ENCODE assay signal across 10 cellular contexts in the genomic region with DNA sequence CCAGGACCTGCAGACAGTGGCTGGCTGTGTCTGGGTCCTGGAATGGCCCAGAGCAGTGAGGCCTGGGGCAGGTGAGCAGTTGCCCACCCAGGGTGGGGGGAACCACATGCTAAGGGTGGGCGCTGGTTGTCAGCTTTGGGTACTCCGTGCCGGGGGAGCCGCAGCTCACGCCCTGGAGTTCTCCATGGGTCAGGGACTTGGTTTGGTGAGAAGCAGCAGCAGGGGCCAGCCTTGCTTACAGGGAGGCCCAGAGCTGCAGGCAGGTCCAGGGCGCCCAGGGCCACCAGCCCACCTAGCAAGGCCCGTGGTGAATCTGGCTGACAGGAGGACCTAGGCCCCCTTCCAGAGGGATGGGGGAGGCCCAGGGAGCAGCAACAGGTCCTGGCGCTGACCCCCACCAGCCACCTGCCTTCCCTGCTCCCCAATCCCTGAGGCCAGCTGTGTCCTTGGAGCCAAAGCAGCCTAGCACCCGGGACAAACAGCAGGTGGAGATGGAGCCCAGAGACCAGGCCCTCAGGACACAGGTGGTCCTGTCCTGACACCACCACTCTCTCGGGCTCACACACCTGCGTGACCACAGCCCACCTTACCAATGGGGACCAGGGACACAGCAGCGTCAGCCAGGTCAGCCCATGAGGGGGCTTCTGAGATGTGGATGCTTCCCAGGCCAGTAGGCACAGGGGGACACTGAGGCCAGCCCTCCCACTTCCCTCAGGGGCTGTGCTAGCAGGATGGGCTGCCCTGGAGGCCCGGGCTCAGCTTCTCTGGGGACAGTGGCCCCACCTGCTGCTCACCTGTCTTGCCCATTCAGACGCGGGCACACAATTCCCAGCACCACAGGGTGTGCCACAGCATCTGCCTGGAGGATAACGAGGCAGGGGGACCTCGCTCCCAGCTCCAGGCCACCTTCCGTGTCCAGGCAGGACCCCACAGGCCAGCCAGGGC. TPM values are rescaled to one million over a fixed set of nuclear protein-coding genes. Genes with fewer than 3 reads are reported as not detected.
DNase-seq lines count a peak whose midpoint lies in the region; ATAC-seq and TF ChIP-seq lines count a peak whose summit lies in the region.
"Had no signal": no experiment of that assay in that cellular context is flagged by ENCODE, and none has a peak within 500 bp of the region (broad histone marks: within the 10 kb centered on the region; RNA-seq: fewer than 3 reads in every experiment).

No MANE protein-coding gene starts in this region.

- H3K27me3 ChIP-seq in NT2/D1 (ENCODE audit: insufficient read depth, insufficient read length), result peaks cover 4% of the 10 kb centered on the region
- no peaks in the 10 kb centered on the region for H3K27me3 ChIP-seq in body of pancreas
- no peaks in the 10 kb centered on the region for H3K27me3 ChIP-seq in left lung

- TF ChIP-seq POLR2A in body of pancreas (IDR thresholded peaks at IDR 0.05), result no peak

- no peaks in the 10 kb centered on the region for H3K27me3 Mint-ChIP-seq in stimulated activated naive B cell treated with anti-CD40 and anti-IgM and Interleukin-4, amounts not matched to agents 10 μg/mL and 1 μg/mL and 100 μg/mL, for 72 hours

- H3K27ac ChIP-seq in body of pancreas (peak overlapping the region in 3 of 4 donors; percentile 7 to 90 (median 83)), left lung (peak overlapping the region in 1 of 2 donors; percentile 79)
- H3K27ac ChIP-seq: SK-N-MC had no signal

- H3K4me3 ChIP-seq in NT2/D1 (ENCODE audit: insufficient read length, low read depth), result no peak overlapping the region
- no peak overlapping the region for H3K4me3 ChIP-seq in body of pancreas
- H3K4me3 ChIP-seq in left lung, result no peak overlapping the region
- H3K4me3 ChIP-seq: SK-N-MC had no signal

- peaks cover 5 to 6% of the 10 kb centered on the region in 2 donors for H3K36me3 Mint-ChIP-seq in stimulated activated naive B cell treated with anti-CD40 and anti-IgM and Interleukin-4, amounts not matched to agents 10 μg/mL and 1 μg/mL and 100 μg/mL, for 72 hours

- DNase-seq in NT2/D1 (ENCODE audit: low read depth, low spot score), result no peak
- peak in 1 of 4 donors; percentile 15 for DNase-seq in body of pancreas
- DNase-seq in left lung, result peak; percentile 24 to 73
- no peak for DNase-seq in stimulated activated naive B cell treated with anti-CD40 and anti-IgM and Interleukin-4, amounts not matched to agents 10 μg/mL and 1 μg/mL and 100 μg/mL, for 72 hours
- no peak for DNase-seq in NCI-H748 treated with DMSO at 0.1 percent for 48 hours (lab: John Stamatoyannopoulos, UW)
- DNase-seq in NCI-H774 (lab: John Stamatoyannopoulos, UW), result no peak
- DNase-seq: IMR-90 had no signal

- peaks cover 11 to 31% of the 10 kb centered on the region in 2 donors for H3K4me1 Mint-ChIP-seq in stimulated activated naive B cell treated with anti-CD40 and anti-IgM and Interleukin-4, amounts not matched to agents 10 μg/mL and 1 μg/mL and 100 μg/mL, for 72 hours

- H3K9me3 Mint-ChIP-seq in stimulated activated naive B cell treated with anti-CD40 and anti-IgM and Interleukin-4, amounts not matched to agents 10 μg/mL and 1 μg/mL and 100 μg/mL, for 72 hours, result no peaks in the 10 kb centered on the region

- H3K27ac Mint-ChIP-seq in stimulated activated naive B cell treated with anti-CD40 and anti-IgM and Interleukin-4, amounts not matched to agents 10 μg/mL and 1 μg/mL and 100 μg/mL, for 72 hours, result peak overlapping the region; percentile 81

- peaks cover 16% of the 10 kb centered on the region for H3K4me1 ChIP-seq in NT2/D1 (ENCODE audit: insufficient read depth, insufficient read length)
- H3K4me1 ChIP-seq in body of pancreas, result peaks cover 69% of the 10 kb centered on the region
- peaks cover 51 to 75% of the 10 kb centered on the region in 2 donors for H3K4me1 ChIP-seq in left lung

- 71 to 93% methylated on average over 8 to 16 of the region's 18 CpGs for WGBS in body of pancreas, 2 donors

- peak overlapping the region; percentile 26 for H3K9ac ChIP-seq in NT2/D1 (ENCODE audit: insufficient read length, low read depth)

- TF ChIP-seq CTCF in body of pancreas (IDR thresholded peaks at IDR 0.05), result no peak
- TF ChIP-seq CTCF in left lung (IDR thresholded peaks at IDR 0.05), result no peak

- H3K9me3 ChIP-seq in NT2/D1 (ENCODE audit: insufficient read depth, low read length), result no peaks in the 10 kb centered on the region
- no peaks in the 10 kb centered on the region for H3K9me3 ChIP-seq in body of pancreas
- H3K9me3 ChIP-seq in left lung, result no peaks in the 10 kb centered on the region

- intact Hi-C loops in body of pancreas (cut with DNase I) (no loop called here), left lung (cut with DNase I) (no loop called here)

- ATAC-seq in body of pancreas (no peak), left lung (no peak), HG02678 (IDR thresholded peaks at IDR 0.05; ENCODE audit: unreplicated experiment) (no peak), HG02798 (IDR thresholded peaks at IDR 0.05; ENCODE audit: poor library complexity, unreplicated experiment) (no peak)
- no peak for ATAC-seq in stimulated activated naive B cell treated with anti-CD40 and anti-IgM and Interleukin-4, amounts not matched to agents 10 μg/mL and 1 μg/mL and 100 μg/mL, for 72 hours (replicated peaks)

- H3K36me3 ChIP-seq in NT2/D1 (ENCODE audit: insufficient read depth, insufficient read length, low read length) (peaks cover 35% of the 10 kb centered on the region), body of pancreas (replicated peaks in 1 of 2; ENCODE audit: insufficient read depth in 1 of 2, low read depth in 2 of 2) (peaks cover 0 to 9% of the 10 kb centered on the region in 2 donors), left lung (peaks cover 0 to 34% of the 10 kb centered on the region in 2 donors)

- no peak overlapping the region for H3K4me3 Mint-ChIP-seq in stimulated activated naive B cell treated with anti-CD40 and anti-IgM and Interleukin-4, amounts not matched to agents 10 μg/mL and 1 μg/mL and 100 μg/mL, for 72 hours

RNA-seq across cellular contexts. Expression of gene MXD4, which starts 3.5 kb away (rescaled TPM):
- total RNA-seq in body of pancreas (10 to 100 TPM; 40.7 to 45.5 TPM), left lung (10 to 100 TPM; 52.4 to 84.6 TPM)

RNA-seq across cellular contexts. Expression of gene HAUS3, which starts 16.4 kb away (rescaled TPM):
- total RNA-seq in body of pancreas (10 to 100 TPM in 1 of 2 donors, 1 to 10 TPM in 1; 7.3 to 11.9 TPM), left lung (10 to 100 TPM in 1 of 2 donors, 1 to 10 TPM in 1; 9.7 to 13.3 TPM)

RNA-seq across cellular contexts. Expression of gene POLN, which starts 16.4 kb away (rescaled TPM):
- 1 to 10 TPM; 4.9 to 5.9 TPM for total RNA-seq in body of pancreas
- 1 to 10 TPM; 3.3 to 3.6 TPM for total RNA-seq in left lung

Comparison
In these comparisons a context has a peak if more than half of its experiments do, and no peak if none do; other contexts are left out.
1. DNase-seq: peak in left lung (2 of 2); none in NT2/D1 (single experiment), stimulated activated naive B cell treated with anti-CD40 and anti-IgM and Interleukin-4, amounts not matched to agents 10 μg/mL and 1 μg/mL and 100 μg/mL, for 72 hours (single experiment), NCI-H748 treated with DMSO at 0.1 percent for 48 hours (single experiment) and NCI-H774 (single experiment).